Comparison of ENCODE assay signal across 8 cellular contexts in genomic region chr6:134437376-134437775, GRCh38.
DNase-seq lines count a peak whose midpoint lies in the region; ATAC-seq and TF ChIP-seq lines count a peak whose summit lies in the region.

No MANE protein-coding gene starts in this region.

- intact Hi-C loops in left ventricle myocardium inferior (cut with micrococcal nuclease) (no loop called here), upper lobe of right lung (cut with DNase I) (no loop called here)

- no peaks in the 10 kb centered on the region for H3K36me3 ChIP-seq in left ventricle myocardium inferior
- no peaks in the 10 kb centered on the region for H3K36me3 ChIP-seq in upper lobe of right lung

- peak; percentile 21 for TF ChIP-seq CTCF in GM12873 (IDR thresholded peaks at IDR 0.05; ENCODE audit: insufficient read depth, low read depth, low read length, missing control alignments)
- peak; percentile 11 for TF ChIP-seq CTCF in left ventricle myocardium inferior (IDR thresholded peaks at IDR 0.05; ENCODE audit: borderline replicate concordance)
- TF ChIP-seq CTCF in upper lobe of right lung (IDR thresholded peaks at IDR 0.05): peak; percentile 16
- no peak for TF ChIP-seq CTCF in nephron progenitor cell (IDR thresholded peaks at IDR 0.05)

- peaks cover 35% of the 10 kb centered on the region for H3K4me1 Mint-ChIP-seq in nephron progenitor cell

- no peaks in the 10 kb centered on the region for H3K27me3 Mint-ChIP-seq in nephron progenitor cell (ENCODE audit: low read depth, poor library complexity)

- H3K36me3 Mint-ChIP-seq in nephron progenitor cell (ENCODE audit: low read depth): no peaks in the 10 kb centered on the region

- H3K27ac Mint-ChIP-seq in nephron progenitor cell: no peak overlapping the region

- DNase-seq in activated CD8-positive, alpha-beta memory T cell treated with anti-CD3 and anti-CD28 coated beads for 24 hours: peak; percentile 60
- no peak for DNase-seq in left ventricle myocardium inferior
- no peak for DNase-seq in upper lobe of right lung
- DNase-seq in HT-29 (ENCODE audit: low spot score): no peak
- no peak for DNase-seq in nephron progenitor cell

- peak overlapping the region; percentile 60 for H3K27ac ChIP-seq in left ventricle myocardium inferior (replicated peaks)
- peak overlapping the region; percentile 71 for H3K27ac ChIP-seq in upper lobe of right lung

- H3K4me3 ChIP-seq in left ventricle myocardium inferior: no peak overlapping the region
- no peak overlapping the region for H3K4me3 ChIP-seq in upper lobe of right lung

- H3K27me3 ChIP-seq in left ventricle myocardium inferior (ENCODE audit: low read depth) (no peaks in the 10 kb centered on the region), upper lobe of right lung (no peaks in the 10 kb centered on the region)

- peak; percentile 36 for ATAC-seq in HG03103 (IDR thresholded peaks at IDR 0.05; ENCODE audit: low read depth, unreplicated experiment)
- peak; percentile 91 for ATAC-seq in upper lobe of right lung
- ATAC-seq in HG03469 (IDR thresholded peaks at IDR 0.05; ENCODE audit: unreplicated experiment): no peak

- H3K9me3 ChIP-seq in left ventricle myocardium inferior (replicated peaks) (no peaks in the 10 kb centered on the region), upper lobe of right lung (no peaks in the 10 kb centered on the region)

- no peaks in the 10 kb centered on the region for H3K9me3 Mint-ChIP-seq in nephron progenitor cell

- H3K4me3 Mint-ChIP-seq in nephron progenitor cell: no peak overlapping the region

- peaks cover 12% of the 10 kb centered on the region for H3K4me1 ChIP-seq in left ventricle myocardium inferior
- H3K4me1 ChIP-seq in upper lobe of right lung: peaks cover 7% of the 10 kb centered on the region
